2 cellular contexts compared by ENCODE assay signal in genomic region chr7:151392002-151392401, GRCh38.
TF ChIP-seq lines count a peak whose summit lies in the region.

No MANE protein-coding gene starts in this region.

TF ChIP-seq in HEK293, 187 proteins besides CTCF, POLR2A, EP300 and RAD21:
- no peak for TF ChIP-seq KLF7 (tag by site-specific recombination; IDR thresholded peaks at IDR 0.05; ENCODE audit: borderline replicate concordance)
- TF ChIP-seq GLIS2 (tag by site-specific recombination; IDR thresholded peaks at IDR 0.05), result 0 out of 2 replicates have a peak, but pooled peaks have one; percentile 23

TF ChIP-seq in K562, 482 proteins besides CTCF, POLR2A, EP300 and RAD21:
- no peak for TF ChIP-seq ZNF124 (CRISPR knock-in tag; IDR thresholded peaks at IDR 0.05)
- TF ChIP-seq TAF15 (IDR thresholded peaks at IDR 0.05; ENCODE audit: low read depth, low read length), result no peak
- no peak for TF ChIP-seq HNRNPH1 (optimal IDR thresholded peaks at IDR 0.05; ENCODE audit: low read depth, low read length)
TF ChIP-seq in K562: peak in this region for 0.
